ENCODE assay signal across 28 cellular contexts in genomic region chr2:184523732-184524131, GRCh38.
"Had no signal": no experiment of that assay in that cellular context is flagged by ENCODE, and none has a peak within 500 bp of the region (broad histone marks: within the 10 kb centered on the region; RNA-seq: fewer than 3 reads in every experiment).

No MANE protein-coding gene starts in this region.

- H3K27ac Mint-ChIP-seq: memory B cell; mesothelial cell of epicardium; naive B cell; natural killer cell treated with Interleukin-12 subunit alpha and Interleukin-12 subunit beta and Interleukin-15 and Interleukin-18, amount 100 ng/mL, for 72 hours; stimulated activated naive CD8-positive, alpha-beta T cell treated with anti-CD3 and anti-CD28 coated beads, Interleukin-15, amount 100 ng/mL, for 72 hours had no signal

- H3K4me3 Mint-ChIP-seq: memory B cell; mesothelial cell of epicardium; naive B cell; natural killer cell treated with Interleukin-12 subunit alpha and Interleukin-12 subunit beta and Interleukin-15 and Interleukin-18, amount 100 ng/mL, for 72 hours; neural crest cell; stimulated activated naive CD8-positive, alpha-beta T cell treated with anti-CD3 and anti-CD28 coated beads, Interleukin-15, amount 100 ng/mL, for 72 hours had no signal

- H3K27me3 ChIP-seq: esophagus squamous epithelium, heart right ventricle, spleen, suprapubic skin, transverse colon had no signal

- H3K36me3 Mint-ChIP-seq: memory B cell; naive B cell; natural killer cell treated with Interleukin-12 subunit alpha and Interleukin-12 subunit beta and Interleukin-15 and Interleukin-18, amount 100 ng/mL, for 72 hours had no signal

- H3K36me3 ChIP-seq: esophagus squamous epithelium, heart right ventricle, spleen, suprapubic skin, transverse colon had no signal

- H3K4me3 ChIP-seq: coronary artery, esophagus squamous epithelium, heart right ventricle, lung, mucosa of descending colon, psoas muscle, skin epidermis, spleen, suprapubic skin, transverse colon had no signal

- H3K27ac ChIP-seq: coronary artery, esophagus squamous epithelium, heart right ventricle, psoas muscle, skin epidermis, spleen, suprapubic skin, transverse colon had no signal

- H3K4me1 ChIP-seq: esophagus squamous epithelium, heart right ventricle, psoas muscle, spleen, suprapubic skin, transverse colon had no signal

- H3K4me1 Mint-ChIP-seq: memory B cell; mesothelial cell of epicardium; naive B cell; neural crest cell; stimulated activated naive CD8-positive, alpha-beta T cell treated with anti-CD3 and anti-CD28 coated beads, Interleukin-15, amount 100 ng/mL, for 72 hours had no signal

- H3K9me3 Mint-ChIP-seq: natural killer cell treated with Interleukin-12 subunit alpha and Interleukin-12 subunit beta and Interleukin-15 and Interleukin-18, amount 100 ng/mL, for 72 hours had no signal

- H3K27me3 Mint-ChIP-seq: naive B cell; natural killer cell treated with Interleukin-12 subunit alpha and Interleukin-12 subunit beta and Interleukin-15 and Interleukin-18, amount 100 ng/mL, for 72 hours; stimulated activated naive CD8-positive, alpha-beta T cell treated with anti-CD3 and anti-CD28 coated beads, Interleukin-15, amount 100 ng/mL, for 72 hours had no signal

- ATAC-seq: heart right ventricle; left colon; left ventricle myocardium superior; mucosa of descending colon; natural killer cell treated with Interleukin-12 subunit alpha and Interleukin-12 subunit beta and Interleukin-15 and Interleukin-18, amount 100 ng/mL, for 72 hours; psoas muscle; right cardiac atrium; stimulated activated naive CD8-positive, alpha-beta T cell treated with anti-CD3 and anti-CD28 coated beads, Interleukin-15, amount 100 ng/mL, for 72 hours had no signal

- DNase-seq: central memory CD4-positive, alpha-beta T cell; dermis blood vessel endothelial cell; effector memory CD4-positive, alpha-beta T cell; erythroblast; esophagus squamous epithelium; foreskin melanocyte; glutamatergic neuron; heart right ventricle; hippocampal formation; kidney glomerular epithelial cell; left colon; left ventricle myocardium superior; naive B cell; spleen; stimulated activated naive CD4-positive, alpha-beta T cell; stimulated activated naive CD8-positive, alpha-beta T cell treated with anti-CD3 and anti-CD28 coated beads, Interleukin-15, amount 100 ng/mL, for 72 hours; transverse colon had no signal
